In genomic region chr22:44557064-44557748, GRCh38 we compare ENCODE assay signal across 27 cellular contexts.
"Had no signal": no experiment of that assay in that cellular context is flagged by ENCODE, and none has a peak within 500 bp of the region (broad histone marks: within the 10 kb centered on the region; RNA-seq: fewer than 3 reads in every experiment).

No MANE protein-coding gene starts in this region.

- H3K36me3 Mint-ChIP-seq: activated naive CD8-positive, alpha-beta T cell treated with anti-CD3 and anti-CD28 coated beads, Interleukin-2, amount 10 ng/mL, durations not matched to agents 7 days and 5 days had no signal

- H3K9me3 Mint-ChIP-seq: activated CD4-positive, alpha-beta memory T cell treated with anti-CD3 and anti-CD28 coated beads, Interleukin-2, amount 10 ng/mL, durations not matched to agents 7 days and 5 days; activated CD4-positive, alpha-beta T cell treated with anti-CD3 and anti-CD28 coated beads, Interleukin-2, amount 10 ng/mL, durations not matched to agents 7 days and 5 days; activated naive CD8-positive, alpha-beta T cell treated with anti-CD3 and anti-CD28 coated beads, Interleukin-2, amount 10 ng/mL, durations not matched to agents 7 days and 5 days; activated T-cell treated with anti-CD3 and anti-CD28 coated beads, Interleukin-2, amount 50 U/mL, for 72 hours; activated T-helper 2 cell treated with anti-CD3 and anti-CD28 coated beads, Interferon-gamma antibody, Interleukin-2, Interleukin-4, amounts not matched to agents 10 μg/mL and 5 μg/mL and 100 μg/mL, durations not matched to agents 14 hours and 24 hours and 36 hours had no signal

- H3K4me1 ChIP-seq: adrenal gland, breast epithelium had no signal

- H3K4me3 ChIP-seq: adrenal gland, breast epithelium had no signal

- H3K4me3 Mint-ChIP-seq: activated CD4-positive, alpha-beta memory T cell treated with anti-CD3 and anti-CD28 coated beads, Interleukin-2, amount 10 ng/mL, durations not matched to agents 7 days and 5 days; activated CD4-positive, alpha-beta T cell treated with anti-CD3 and anti-CD28 coated beads, Interleukin-2, amount 10 ng/mL, durations not matched to agents 7 days and 5 days; activated naive CD8-positive, alpha-beta T cell treated with anti-CD3 and anti-CD28 coated beads, Interleukin-2, amount 10 ng/mL, durations not matched to agents 7 days and 5 days; activated T-cell treated with anti-CD3 and anti-CD28 coated beads, Interleukin-2, amount 50 U/mL, for 72 hours had no signal

- H3K27ac Mint-ChIP-seq: activated CD4-positive, alpha-beta memory T cell treated with anti-CD3 and anti-CD28 coated beads, Interleukin-2, amount 10 ng/mL, durations not matched to agents 7 days and 5 days; activated CD4-positive, alpha-beta T cell treated with anti-CD3 and anti-CD28 coated beads, Interleukin-2, amount 10 ng/mL, durations not matched to agents 7 days and 5 days; activated naive CD8-positive, alpha-beta T cell treated with anti-CD3 and anti-CD28 coated beads, Interleukin-2, amount 10 ng/mL, durations not matched to agents 7 days and 5 days; activated T-cell treated with anti-CD3 and anti-CD28 coated beads, Interleukin-2, amount 50 U/mL, for 72 hours; activated T-helper 2 cell treated with anti-CD3 and anti-CD28 coated beads, Interferon-gamma antibody, Interleukin-2, Interleukin-4, amounts not matched to agents 10 μg/mL and 5 μg/mL and 100 μg/mL, durations not matched to agents 14 hours and 24 hours and 36 hours had no signal

- ATAC-seq: activated T-cell treated with anti-CD3 and anti-CD28 coated beads, Interleukin-2, amount 50 U/mL, for 72 hours; PC-3 had no signal

- H3K9me3 ChIP-seq: adrenal gland, breast epithelium had no signal

- H3K27ac ChIP-seq: adrenal gland, breast epithelium, KMS-11, VCaP had no signal

- DNase-seq: activated CD4-positive, alpha-beta memory T cell treated with anti-CD3 and anti-CD28 coated beads, Interleukin-2, amount 10 ng/mL, durations not matched to agents 7 days and 5 days; activated CD4-positive, alpha-beta T cell treated with anti-CD3 and anti-CD28 coated beads, Interleukin-2, amount 10 ng/mL, durations not matched to agents 7 days and 5 days; activated CD4-positive, CD25-positive, alpha-beta regulatory T cell; activated gamma-delta T cell treated with Interleukin-2 at 50 U/mL for 16 hours; activated naive CD4-positive, alpha-beta T cell treated with anti-CD3 and anti-CD28 coated beads, Interleukin-2, amount 50 U/mL, for 16 hours; activated naive CD8-positive, alpha-beta T cell treated with anti-CD3 and anti-CD28 coated beads, Interleukin-2, amount 10 ng/mL, durations not matched to agents 7 days and 5 days; activated T-cell treated with anti-CD3 and anti-CD28 coated beads for 4 hours; activated T-cell treated with anti-CD3 and anti-CD28 coated beads, Interleukin-2, amount 50 U/mL, for 72 hours; anterior cingulate cortex; caudate nucleus; MV-4-11; NCI-H1092 treated with DMSO at 0.1 percent for 48 hours; NCI-H1417 treated with DMSO at 0.1 percent for 48 hours; NCI-H1694; NCI-H2029; NCI-H2107; NCI-H2171 treated with DMSO at 0.1 percent for 48 hours; NCI-H226; NCI-H69; NK-92 treated with Interleukin-12 subunit alpha and Interleukin-12 subunit beta, amount 100 ng/mL, for 24 hours; PC-3; SIG-M5 had no signal

- H3K4me2 ChIP-seq: KMS-11 had no signal

- H3K4me1 Mint-ChIP-seq: activated CD4-positive, alpha-beta memory T cell treated with anti-CD3 and anti-CD28 coated beads, Interleukin-2, amount 10 ng/mL, durations not matched to agents 7 days and 5 days; activated CD4-positive, alpha-beta T cell treated with anti-CD3 and anti-CD28 coated beads, Interleukin-2, amount 10 ng/mL, durations not matched to agents 7 days and 5 days; activated naive CD8-positive, alpha-beta T cell treated with anti-CD3 and anti-CD28 coated beads, Interleukin-2, amount 10 ng/mL, durations not matched to agents 7 days and 5 days had no signal

- H3K36me3 ChIP-seq: adrenal gland, breast epithelium had no signal

- H3K27me3 ChIP-seq: adrenal gland, breast epithelium had no signal

- H3K9ac ChIP-seq: KMS-11 had no signal
